Comparison of ENCODE assay signal across 8 cellular contexts in genomic region chr2:26245810-26246209, GRCh38. TPM values are rescaled to one million over a fixed set of nuclear protein-coding genes. Genes with fewer than 3 reads are reported as not detected.
A peak's percentile ranks its signal among the peaks of the same experiment; 100 is the strongest.
DNase-seq lines count a peak whose midpoint lies in the region; ATAC-seq and TF ChIP-seq lines count a peak whose summit lies in the region.

No MANE protein-coding gene starts in this region.

- H3K9me3 ChIP-seq in iPS-20b (ENCODE audit: insufficient read depth, low read depth, low read length) = no peaks in the 10 kb centered on the region
- no peaks in the 10 kb centered on the region for H3K9me3 ChIP-seq in subcutaneous abdominal adipose tissue (ENCODE audit: control insufficient read depth in 5 of 5, low read length in 5 of 5)

- intact Hi-C loops in CD14-positive monocyte (cut with micrococcal nuclease) = loop anchor here in 1 of 2 donors (2.0 to 10.0 kb wide), 2 partner anchors 101 to 219 kb away; partner anchors contain the start of genes ADGRF3 and SELENOI
- intact Hi-C loops in activated CD8-positive, alpha-beta T cell treated with anti-CD3 and anti-CD28 coated beads for 36 hours (cut with micrococcal nuclease) = loop anchor here (10.0 kb wide), 1 partner anchor 89 kb away; no protein-coding TSS in a partner anchor

- H3K9ac ChIP-seq in iPS-20b (ENCODE audit: low read depth, low read length) (peak overlapping the region; percentile 79; the same call in 1 of the 2 replicates), subcutaneous abdominal adipose tissue (ENCODE audit: low read length in 5 of 5) (peak overlapping the region; percentile 94 to 99 (median 98))

- H3K4me1 ChIP-seq in iPS-20b (ENCODE audit: insufficient read depth, low read length) (peaks cover 3% of the 10 kb centered on the region; the same call in 1 of the 2 replicates), subcutaneous abdominal adipose tissue (ENCODE audit: control insufficient read depth in 5 of 5, insufficient read depth in 5 of 5, low read length in 5 of 5) (peaks cover 7 to 56% (median 47%) of the 10 kb centered on the region in 5 donors)

- TF ChIP-seq CTCF in CD14-positive monocyte (IDR thresholded peaks at IDR 0.05) = no peak
- TF ChIP-seq CTCF in activated CD8-positive, alpha-beta T cell treated with anti-CD3 and anti-CD28 coated beads for 36 hours (IDR thresholded peaks at IDR 0.05) = no peak

- H3K36me3 Mint-ChIP-seq in CD14-positive monocyte = no peaks in the 10 kb centered on the region
- peaks cover 12% of the 10 kb centered on the region for H3K36me3 Mint-ChIP-seq in activated CD8-positive, alpha-beta T cell treated with anti-CD3 and anti-CD28 coated beads for 36 hours (ENCODE audit: low read depth)

- peaks cover 0 to 2% (median 0%) of the 10 kb centered on the region in 7 donors for H3K9me3 Mint-ChIP-seq in CD14-positive monocyte
- H3K9me3 Mint-ChIP-seq in activated CD8-positive, alpha-beta T cell treated with anti-CD3 and anti-CD28 coated beads for 36 hours = no peaks in the 10 kb centered on the region

- ATAC-seq in GM19025 (IDR thresholded peaks at IDR 0.05; ENCODE audit: low read depth, unreplicated experiment) (peak; percentile 47), HG03432 (IDR thresholded peaks at IDR 0.05; ENCODE audit: unreplicated experiment) (peak; percentile 45)
- ATAC-seq in activated CD8-positive, alpha-beta T cell treated with anti-CD3 and anti-CD28 coated beads for 36 hours = peak; percentile 41

- DNase-seq in CD14-positive monocyte (ENCODE audit: low spot score) = no peak
- peak; percentile 51 for DNase-seq in activated CD8-positive, alpha-beta T cell treated with anti-CD3 and anti-CD28 coated beads for 36 hours
- no peak for DNase-seq in stimulated activated naive CD4-positive, alpha-beta T cell treated with Interleukin-2 at 50 U/mL for 16 hours (lab: John Stamatoyannopoulos, UW)
- DNase-seq in NCI-H1436 treated with DMSO at 0.1 percent for 48 hours (lab: John Stamatoyannopoulos, UW) = no peak

- H3K27me3 ChIP-seq in iPS-20b (ENCODE audit: insufficient read depth, low read length) (no peaks in the 10 kb centered on the region), subcutaneous abdominal adipose tissue (ENCODE audit: control insufficient read depth in 5 of 5, insufficient read depth in 4 of 5, low read length in 5 of 5) (no peaks in the 10 kb centered on the region)

- H3K4me1 Mint-ChIP-seq in CD14-positive monocyte = peaks cover 52% of the 10 kb centered on the region
- peaks cover 44% of the 10 kb centered on the region for H3K4me1 Mint-ChIP-seq in activated CD8-positive, alpha-beta T cell treated with anti-CD3 and anti-CD28 coated beads for 36 hours (ENCODE audit: low read depth)

- H3K27ac ChIP-seq in iPS-20b (ENCODE audit: low read length) (no peak overlapping the region), subcutaneous abdominal adipose tissue (ENCODE audit: low read depth, low read length) (peak overlapping the region; percentile 99)

- POLR2A ChIA-PET in activated CD8-positive, alpha-beta T cell treated with anti-CD3 and anti-CD28 coated beads for 36 hours (lab: Charles Lee) = interaction anchor here (0.8 to 3.5 kb wide), 7 partner anchors 10 to 100 kb away, joined by 3 to 23 read pairs (median 7); partner anchors contain the start of genes ADGRF3 and SELENOI

- H3K36me3 ChIP-seq in iPS-20b (ENCODE audit: insufficient read depth, low read depth, low read length) (no peaks in the 10 kb centered on the region), subcutaneous abdominal adipose tissue (ENCODE audit: control insufficient read depth in 5 of 5, insufficient read depth in 5 of 5, low read length in 5 of 5) (no peaks in the 10 kb centered on the region)

- peak overlapping the region; percentile 98 to 99 for H3K4me3 Mint-ChIP-seq in CD14-positive monocyte
- H3K4me3 Mint-ChIP-seq in activated CD8-positive, alpha-beta T cell treated with anti-CD3 and anti-CD28 coated beads for 36 hours = peak overlapping the region; percentile 94

- CTCF ChIA-PET in activated CD8-positive, alpha-beta T cell treated with anti-CD3 and anti-CD28 coated beads for 36 hours (lab: Charles Lee) = interaction anchor here (0.8 to 4.2 kb wide), 6 partner anchors 11 to 258 kb away, joined by 3 to 14 read pairs (median 4); partner anchors contain the start of gene SELENOI

- no peaks in the 10 kb centered on the region for H3K27me3 Mint-ChIP-seq in CD14-positive monocyte (ENCODE audit: low read depth in 3 of 3)
- no peaks in the 10 kb centered on the region for H3K27me3 Mint-ChIP-seq in activated CD8-positive, alpha-beta T cell treated with anti-CD3 and anti-CD28 coated beads for 36 hours

- H3K4me3 ChIP-seq in iPS-20b (ENCODE audit: low read length) (peak overlapping the region; percentile 94), subcutaneous abdominal adipose tissue (ENCODE audit: low read depth in 1 of 5, low read length in 5 of 5) (peak overlapping the region; percentile 86 to 99 (median 96))

- peak overlapping the region in 6 of 7 donors; percentile 98 to 100 (median 100) for H3K27ac Mint-ChIP-seq in CD14-positive monocyte
- H3K27ac Mint-ChIP-seq in activated CD8-positive, alpha-beta T cell treated with anti-CD3 and anti-CD28 coated beads for 36 hours = peak overlapping the region; percentile 100

RNA-seq across cellular contexts. Expression of gene HADHB, which starts 1.1 kb away (rescaled TPM):
- polyA plus RNA-seq in CD14-positive monocyte = 100 to 1,000 TPM; 186 to 200 TPM
- total RNA-seq in activated CD8-positive, alpha-beta T cell treated with anti-CD3 and anti-CD28 coated beads for 36 hours = 10 to 100 TPM; 58.8 TPM

RNA-seq across cellular contexts. Expression of gene HADHA, which starts 1.4 kb away (rescaled TPM):
- polyA plus RNA-seq in CD14-positive monocyte = 100 to 1,000 TPM; 155 to 187 TPM
- 100 to 1,000 TPM; 118 to 120 TPM for total RNA-seq in activated CD8-positive, alpha-beta T cell treated with anti-CD3 and anti-CD28 coated beads for 36 hours
